ENCODE assay signal across 22 cellular contexts in the genomic region with DNA sequence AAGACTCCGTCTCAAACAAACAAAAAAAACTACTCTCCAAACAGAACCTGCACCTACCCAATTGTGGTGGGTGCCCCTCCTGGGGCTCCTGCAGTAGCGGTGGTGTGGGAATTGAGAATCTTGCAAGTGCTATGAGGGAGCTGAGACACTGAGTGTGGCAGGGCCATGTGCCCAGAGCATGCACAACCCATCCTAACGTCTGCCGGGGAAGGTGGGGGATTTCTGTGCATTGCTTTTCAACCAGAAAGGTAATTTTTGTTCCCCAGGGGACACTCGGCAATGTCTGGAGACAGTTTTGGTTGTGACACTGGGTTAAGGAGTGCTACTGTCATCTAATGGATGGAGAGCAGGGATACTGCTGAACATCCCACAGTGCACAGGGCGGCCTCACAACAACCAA. TPM values are rescaled to one million over a fixed set of nuclear protein-coding genes. Genes with fewer than 3 reads are reported as not detected.
A peak's percentile ranks its signal among the peaks of the same experiment; 100 is the strongest.
DNase-seq lines count a peak whose midpoint lies in the region; ATAC-seq, FAIRE-seq and TF ChIP-seq lines count a peak whose summit lies in the region.
"Had no signal": no experiment of that assay in that cellular context is flagged by ENCODE, and none has a peak within 500 bp of the region (broad histone marks: within the 10 kb centered on the region; RNA-seq: fewer than 3 reads in every experiment).

No MANE protein-coding gene starts in this region.

- no peak overlapping the region for H3K27ac Mint-ChIP-seq in astrocyte (ENCODE audit: unreplicated experiment)
- H3K27ac Mint-ChIP-seq: B cell; CD4-positive, alpha-beta T cell; CD8-positive, alpha-beta T cell had no signal

- no peak overlapping the region for H3K27ac ChIP-seq in astrocyte (ENCODE audit: low read depth, low read length)
- no peak overlapping the region for H3K27ac ChIP-seq in endothelial cell of umbilical vein (ENCODE audit: insufficient read depth, low read depth, low read length)
- no peak overlapping the region for H3K27ac ChIP-seq in heart right ventricle
- H3K27ac ChIP-seq: 22Rv1; A549; BLaER1 treated with 17β-estradiol and CSF1 and Interleukin-3, amounts not matched to agents 10 nM and 100 nM; C4-2B had no signal

- intact Hi-C loops in endothelial cell of umbilical vein (cut with micrococcal nuclease) = no loop called here
- intact Hi-C loops in heart right ventricle (cut with DNase I) = no loop called here

- ATAC-seq in GM18868 (IDR thresholded peaks at IDR 0.05; ENCODE audit: unreplicated experiment) (peak; percentile 75), heart right ventricle (no peak)
- ATAC-seq: A549; CD8-positive, alpha-beta T cell had no signal

- H3K79me2 ChIP-seq in astrocyte (ENCODE audit: insufficient read depth, low read length) = peaks cover 6% of the 10 kb centered on the region
- H3K79me2 ChIP-seq in endothelial cell of umbilical vein (ENCODE audit: control insufficient read depth, insufficient read depth, low read length) = peaks cover 16% of the 10 kb centered on the region

- H3K27me3 Mint-ChIP-seq in astrocyte (ENCODE audit: low read depth, unreplicated experiment) = no peaks in the 10 kb centered on the region
- H3K27me3 Mint-ChIP-seq: B cell; CD4-positive, alpha-beta T cell had no signal

- H3K27me3 ChIP-seq in astrocyte (ENCODE audit: insufficient read depth, low read length) = no peaks in the 10 kb centered on the region
- H3K27me3 ChIP-seq in endothelial cell of umbilical vein (ENCODE audit: control insufficient read depth in 2 of 2, insufficient read depth in 2 of 2, low read length in 2 of 2) = no peaks in the 10 kb centered on the region
- H3K27me3 ChIP-seq in heart right ventricle = peaks cover 0 to 6% (median 0%) of the 10 kb centered on the region in 7 donors
- H3K27me3 ChIP-seq: BLaER1 treated with 17β-estradiol and CSF1 and Interleukin-3, amounts not matched to agents 10 nM and 100 nM had no signal

- H3K36me3 ChIP-seq in astrocyte (ENCODE audit: insufficient read depth, low read length) (no peaks in the 10 kb centered on the region), endothelial cell of umbilical vein (ENCODE audit: control insufficient read depth in 2 of 2, extremely low read depth in 1 of 2, insufficient read depth in 2 of 2, low read length in 2 of 2) (no peaks in the 10 kb centered on the region), heart right ventricle (peaks cover 0 to 19% (median 0%) of the 10 kb centered on the region in 9 donors)

- no peak overlapping the region for H3K4me3 Mint-ChIP-seq in astrocyte (ENCODE audit: unreplicated experiment)
- H3K4me3 Mint-ChIP-seq: B cell; CD4-positive, alpha-beta T cell; CD8-positive, alpha-beta T cell had no signal

- POLR2A ChIA-PET in endothelial cell of umbilical vein (lab: Charles Lee) = no interaction called here

- TF ChIP-seq POLR2A in GM12892 (IDR thresholded peaks at IDR 0.05; ENCODE audit: low read depth, low read length) = no peak
- TF ChIP-seq POLR2A in endothelial cell of umbilical vein (IDR thresholded peaks at IDR 0.05; ENCODE audit: low read depth, low read length) = no peak

- H4K20me1 ChIP-seq in astrocyte (ENCODE audit: insufficient read depth, low read length) = peaks cover 19% of the 10 kb centered on the region
- H4K20me1 ChIP-seq in endothelial cell of umbilical vein (replicated peaks; ENCODE audit: control insufficient read depth, extremely low read depth, insufficient read depth, low read length) = no peaks in the 10 kb centered on the region

- dilution Hi-C loops in endothelial cell of umbilical vein (cut with MboI; ENCODE audit: extremely low pct_ligation_motif_present, low sequenced_read_pairs) = no loop called here

- H3K4me3 ChIP-seq in astrocyte (ENCODE audit: insufficient read depth, low read depth, low read length) = no peak overlapping the region
- no peak overlapping the region for H3K4me3 ChIP-seq in endothelial cell of umbilical vein (replicated peaks in 1 of 3; ENCODE audit: insufficient read depth in 1 of 3, low read depth in 1 of 3, low read length in 3 of 3)
- H3K4me3 ChIP-seq in heart right ventricle = no peak overlapping the region
- H3K4me3 ChIP-seq: A549; BLaER1 treated with 17β-estradiol and CSF1 and Interleukin-3, amounts not matched to agents 10 nM and 100 nM had no signal

- H3K4me1 ChIP-seq in astrocyte (ENCODE audit: insufficient read depth, low read length) = no peaks in the 10 kb centered on the region
- no peaks in the 10 kb centered on the region for H3K4me1 ChIP-seq in endothelial cell of umbilical vein (ENCODE audit: control insufficient read depth, extremely low read depth, insufficient read depth, low read length)
- no peaks in the 10 kb centered on the region for H3K4me1 ChIP-seq in heart right ventricle
- H3K4me1 ChIP-seq: A549, Caco-2 had no signal

- WGBS in heart right ventricle, 2 donors = 91 to 93% methylated on average over 6 of the region's 6 CpGs

- peak; percentile 9 for FAIRE-seq in GM12892 (lab: Jason Lieb, UNC)
- FAIRE-seq in astrocyte (lab: Jason Lieb, UNC) = peak; percentile 66
- peak; percentile 40 for FAIRE-seq in endothelial cell of umbilical vein (lab: Jason Lieb, UNC)
- FAIRE-seq: A549, D721Med, G401.6, GM19239 had no signal

- no peak for TF ChIP-seq CTCF in astrocyte (IDR thresholded peaks at IDR 0.05; ENCODE audit: insufficient read depth, low read depth, low read length)
- TF ChIP-seq CTCF in endothelial cell of umbilical vein (IDR thresholded peaks at IDR 0.05; ENCODE audit: extremely low read depth in 1 of 2, insufficient read depth in 1 of 2, low read depth in 1 of 2, low read length in 2 of 2) = no peak
- TF ChIP-seq CTCF in heart right ventricle (IDR thresholded peaks at IDR 0.05) = no peak

- CTCF ChIA-PET in endothelial cell of umbilical vein (lab: Charles Lee) = interaction anchor here (0.6 kb wide), 1 partner anchor 145 kb away, joined by 4 read pairs; no protein-coding TSS in a partner anchor

- H3K9ac ChIP-seq in astrocyte (ENCODE audit: low read length) (no peak overlapping the region), endothelial cell of umbilical vein (replicated peaks; ENCODE audit: extremely low read depth, insufficient read depth, low read length) (no peak overlapping the region)
- H3K9ac ChIP-seq: BLaER1 treated with 17β-estradiol and CSF1 and Interleukin-3, amounts not matched to agents 10 nM and 100 nM had no signal

- H3K9me3 ChIP-seq in astrocyte (ENCODE audit: insufficient read depth, low read depth, low read length) (no peaks in the 10 kb centered on the region), endothelial cell of umbilical vein (replicated peaks; ENCODE audit: control insufficient read depth, insufficient read depth, low read length) (no peaks in the 10 kb centered on the region), heart right ventricle (no peaks in the 10 kb centered on the region)
- H3K9me3 ChIP-seq: A549, Caco-2 had no signal

- H3K4me1 Mint-ChIP-seq in astrocyte (ENCODE audit: low read depth, unreplicated experiment) = peaks cover 6% of the 10 kb centered on the region

- no peaks in the 10 kb centered on the region for H3K9me1 ChIP-seq in endothelial cell of umbilical vein (replicated peaks; ENCODE audit: control insufficient read depth, extremely low read depth, insufficient read depth, low read length)

- no peaks in the 10 kb centered on the region for H3K9me3 Mint-ChIP-seq in astrocyte (ENCODE audit: unreplicated experiment)
- H3K9me3 Mint-ChIP-seq: CD4-positive, alpha-beta T cell; CD8-positive, alpha-beta T cell had no signal

- peaks cover 19% of the 10 kb centered on the region for H3K36me3 Mint-ChIP-seq in astrocyte (ENCODE audit: low read depth, unreplicated experiment)

- BruUV-seq in endothelial cell of umbilical vein (replicated peaks; lab: Mats Ljungman, UMichigan) = no TSS peak

- H2AFZ ChIP-seq in astrocyte (ENCODE audit: low read depth, low read length) = no peak overlapping the region
- no peak overlapping the region for H2AFZ ChIP-seq in endothelial cell of umbilical vein (ENCODE audit: low read depth, low read length)

- no peak for DNase-seq in GM12892 (ENCODE audit: insufficient read length)
- DNase-seq in astrocyte (ENCODE audit: low read depth) = no peak
- no peak for DNase-seq in endothelial cell of umbilical vein (ENCODE audit: low read depth, low spot score)
- DNase-seq in NCI-H1436 treated with DMSO at 0.1 percent for 48 hours (lab: John Stamatoyannopoulos, UW) = no peak
- DNase-seq in activated CD4-positive, CD25-positive, alpha-beta regulatory T cell treated with anti-CD3 and anti-CD28 coated beads, Interleukin-2, amount 50 U/mL, for 72 hours = no peak
- no peak for DNase-seq in heart right ventricle
- DNase-seq: AML-193; Caco-2; Calu3; CD4-positive, alpha-beta T cell; CD8-positive, alpha-beta T cell; DMS79 treated with DMSO at 0.1 percent for 48 hours; GF-D8 had no signal

- H3K4me2 ChIP-seq in astrocyte (ENCODE audit: low read length) = no peak overlapping the region
- H3K4me2 ChIP-seq in endothelial cell of umbilical vein (ENCODE audit: insufficient read depth, low read length) = no peak overlapping the region
- H3K4me2 ChIP-seq: A549; BLaER1 treated with 17β-estradiol and CSF1 and Interleukin-3, amounts not matched to agents 10 nM and 100 nM had no signal

TF ChIP-seq in endothelial cell of umbilical vein, 7 proteins besides CTCF, POLR2A, EP300 and RAD21 (continues in another document):
- TF ChIP-seq JUN (IDR thresholded peaks at IDR 0.05; ENCODE audit: borderline replicate concordance, insufficient read depth, insufficient read length, low read depth) (no peak), MYC (IDR thresholded peaks at IDR 0.05; ENCODE audit: low read depth, low read length) (no peak), GATA2 (IDR thresholded peaks at IDR 0.05; ENCODE audit: insufficient read depth, insufficient read length, low read depth, low read length) (no peak), FOS (IDR thresholded peaks at IDR 0.05; ENCODE audit: borderline replicate concordance, insufficient read depth, low read length) (no peak), EZH2 (IDR thresholded peaks at IDR 0.05; ENCODE audit: borderline replicate concordance, low read depth, low read length, severe bottlenecking) (no peak)
- TF ChIP-seq, protein P1, sequence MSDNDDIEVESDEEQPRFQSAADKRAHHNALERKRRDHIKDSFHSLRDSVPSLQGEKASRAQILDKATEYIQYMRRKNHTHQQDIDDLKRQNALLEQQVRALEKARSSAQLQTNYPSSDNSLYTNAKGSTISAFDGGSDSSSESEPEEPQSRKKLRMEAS (IDR thresholded peaks at IDR 0.05; ENCODE audit: insufficient read depth, insufficient read length) = no peak

RNA-seq across cellular contexts. Expression of a gene that starts 35.7 kb away (rescaled TPM):
- polyA plus RNA-seq in GM12892 (2012; ENCODE audit: missing spikeins) = 5.4 TPM
- total RNA-seq in astrocyte = 22.3 and 26.4 TPM in 2 replicates
- 22.1 and 25.3 TPM in 2 replicates for total RNA-seq in endothelial cell of umbilical vein
- polyA plus RNA-seq in endothelial cell of umbilical vein = 6.6 and 8.7 TPM in 2 replicates
- polyA plus RNA-seq in endothelial cell of umbilical vein (2011; cell fraction: cytosol; rRNA removed) = 9.3 and 10.5 TPM in 2 replicates
- polyA plus RNA-seq in endothelial cell of umbilical vein (2011; cell fraction: nucleus; rRNA removed) = 16.3 and 17.1 TPM in 2 replicates
- polyA plus RNA-seq in endothelial cell of umbilical vein (2012) = 12.8 and 13.3 TPM in 2 replicates
- polyA minus RNA-seq in endothelial cell of umbilical vein = 31.9 and 42.7 TPM in 2 replicates
- polyA minus RNA-seq in endothelial cell of umbilical vein (2011; cell fraction: cytosol; rRNA and poly(A)+ RNA removed) = 55.8 TPM
- polyA minus RNA-seq in endothelial cell of umbilical vein (2011; cell fraction: nucleus; rRNA and poly(A)+ RNA removed) = 29.2 and 32.1 TPM in 2 replicates
- 10 to 100 TPM in 5 of 10 donors, 1 to 10 TPM in 5; 6.5 to 14.1 (median 10.2) TPM for total RNA-seq in heart right ventricle
- polyA plus RNA-seq in heart right ventricle = 1 to 10 TPM; 1.8 to 3.6 TPM
